ENCODE assay signal across 20 cellular contexts in the genomic region with DNA sequence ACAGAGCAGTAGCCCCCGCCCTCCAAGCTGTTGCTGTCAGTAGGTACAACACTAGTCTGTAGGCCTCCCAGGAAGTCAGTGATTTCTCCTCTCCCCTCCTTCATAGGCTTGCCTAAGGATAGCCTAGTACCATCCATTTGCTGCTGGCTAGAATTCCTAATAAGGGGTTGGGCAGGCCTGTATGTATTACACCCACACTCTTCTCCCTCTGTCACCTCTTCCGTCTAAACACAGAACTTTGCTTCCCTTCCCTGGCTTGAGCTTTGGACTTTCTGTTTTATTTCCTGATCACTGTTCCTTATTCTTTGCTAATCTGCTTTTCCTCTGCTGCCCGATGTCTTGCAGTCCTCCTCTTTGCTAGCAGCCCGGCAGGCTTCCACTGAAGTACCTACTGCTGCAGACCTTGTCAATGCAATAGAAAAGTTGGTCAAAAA.
DNase-seq lines count a peak whose midpoint lies in the region; ATAC-seq, FAIRE-seq and TF ChIP-seq lines count a peak whose summit lies in the region.
"Had no signal": no experiment of that assay in that cellular context is flagged by ENCODE, and none has a peak within 500 bp of the region (broad histone marks: within the 10 kb centered on the region; RNA-seq: fewer than 3 reads in every experiment).

No MANE protein-coding gene starts in this region.

- H3K27me3 ChIP-seq in heart right ventricle (no peaks in the 10 kb centered on the region), pancreas (no peaks in the 10 kb centered on the region)
- H3K27me3 ChIP-seq: vagina had no signal

- no peak overlapping the region for H3K4me3 Mint-ChIP-seq in MCF 10A (ENCODE audit: unreplicated experiment)
- H3K4me3 Mint-ChIP-seq: activated naive CD8-positive, alpha-beta T cell treated with anti-CD3 and anti-CD28 coated beads, Interleukin-2, amount 50 U/mL, for 24 hours; stimulated activated naive CD8-positive, alpha-beta T cell treated with anti-CD3 and anti-CD28 coated beads, Interleukin-15, amount 100 ng/mL, for 72 hours had no signal

- CTCF ChIA-PET in MCF 10A (lab: Yijun Ruan, JAX) = interaction anchor here (0.9 to 1.1 kb wide), 2 partner anchors 51 to 52 kb away, joined by 3 read pairs; no protein-coding TSS in a partner anchor

- no peak for DNase-seq in heart right ventricle
- DNase-seq in Right ventricle myocardium inferior (ENCODE audit: missing footprints) = no peak
- DNase-seq in left colon = peak; percentile 43 to 59
- no peak for DNase-seq in pancreas
- no peak for DNase-seq in glomerular visceral epithelial cell (ENCODE audit: extremely low spot score)
- DNase-seq in MCF 10A (ENCODE audit: unreplicated experiment) = no peak
- DNase-seq: activated CD4-positive, alpha-beta T cell treated with anti-CD3 and anti-CD28 coated beads for 1 hour; activated naive CD8-positive, alpha-beta T cell treated with anti-CD3 and anti-CD28 coated beads, Interleukin-2, amount 50 U/mL, for 24 hours; dermis blood vessel endothelial cell; foreskin keratinocyte; HCEC 1CT; MG63; PC-3; stimulated activated naive CD8-positive, alpha-beta T cell treated with anti-CD3 and anti-CD28 coated beads, Interleukin-15, amount 100 ng/mL, for 72 hours; T1000 had no signal

- H3K4me1 Mint-ChIP-seq in MCF 10A (ENCODE audit: insufficient read depth, unreplicated experiment) = no peaks in the 10 kb centered on the region

- H3K4me3 ChIP-seq in heart right ventricle (no peak overlapping the region), pancreas (no peak overlapping the region)
- H3K4me3 ChIP-seq: MG63, vagina had no signal

- WGBS in heart right ventricle, 2 donors = 68 to 73% methylated on average over 4 of the region's 4 CpGs
- WGBS in pancreas, 2 donors = 54 to 55% methylated on average over 4 of the region's 4 CpGs

- no peaks in the 10 kb centered on the region for H3K9me3 Mint-ChIP-seq in MCF 10A (ENCODE audit: unreplicated experiment)
- H3K9me3 Mint-ChIP-seq: activated naive CD8-positive, alpha-beta T cell treated with anti-CD3 and anti-CD28 coated beads, Interleukin-2, amount 50 U/mL, for 24 hours; stimulated activated naive CD8-positive, alpha-beta T cell treated with anti-CD3 and anti-CD28 coated beads, Interleukin-15, amount 100 ng/mL, for 72 hours had no signal

- H3K36me3 Mint-ChIP-seq in MCF 10A (ENCODE audit: insufficient read depth, unreplicated experiment) = no peaks in the 10 kb centered on the region
- H3K36me3 Mint-ChIP-seq: CD14-positive monocyte had no signal

- H3K27me3 Mint-ChIP-seq in MCF 10A (ENCODE audit: insufficient read depth, unreplicated experiment) = peaks cover 51% of the 10 kb centered on the region
- H3K27me3 Mint-ChIP-seq: activated naive CD8-positive, alpha-beta T cell treated with anti-CD3 and anti-CD28 coated beads, Interleukin-2, amount 50 U/mL, for 24 hours had no signal

- POLR2A ChIA-PET in MCF 10A (lab: Yijun Ruan, JAX) = no interaction called here

- H3K4me1 ChIP-seq in heart right ventricle = peaks cover 0 to 18% (median 0%) of the 10 kb centered on the region in 9 donors
- H3K4me1 ChIP-seq in pancreas = peaks cover 23 to 30% (median 25%) of the 10 kb centered on the region in 3 donors
- H3K4me1 ChIP-seq: foreskin keratinocyte, vagina had no signal

- TF ChIP-seq CTCF in heart right ventricle (IDR thresholded peaks at IDR 0.05) (no peak), pancreas (IDR thresholded peaks at IDR 0.05) (no peak), MCF 10A (IDR thresholded peaks at IDR 0.05; ENCODE audit: unreplicated experiment) (no peak)

- H3K27ac ChIP-seq in heart right ventricle = no peak overlapping the region
- H3K27ac ChIP-seq in pancreas = peak overlapping the region; percentile 0 to 81 (median 43)
- H3K27ac ChIP-seq: epithelial cell of prostate, foreskin keratinocyte, vagina had no signal

- BruUV-seq in MCF 10A (replicated peaks; lab: Mats Ljungman, UMichigan) = no TSS peak

- H3K9me3 ChIP-seq in heart right ventricle (no peaks in the 10 kb centered on the region), pancreas (no peaks in the 10 kb centered on the region)
- H3K9me3 ChIP-seq: MG63, vagina had no signal

- ATAC-seq in heart right ventricle (peak in 7 of 8 donors; percentile 42 to 65 (median 51)), Right ventricle myocardium inferior (no peak), left colon (peak; percentile 77), pancreas (peak; percentile 38 to 74 (median 56)), GM21360 (IDR thresholded peaks at IDR 0.05; ENCODE audit: unreplicated experiment) (no peak), GM21619 (IDR thresholded peaks at IDR 0.05; ENCODE audit: unreplicated experiment) (no peak)
- ATAC-seq: activated naive CD8-positive, alpha-beta T cell treated with anti-CD3 and anti-CD28 coated beads, Interleukin-2, amount 50 U/mL, for 24 hours; foreskin keratinocyte; PC-3; stimulated activated naive CD8-positive, alpha-beta T cell treated with anti-CD3 and anti-CD28 coated beads, Interleukin-15, amount 100 ng/mL, for 72 hours had no signal

- FAIRE-seq in pancreas (lab: Jason Lieb, UNC) = no peak

- H3K36me3 ChIP-seq in heart right ventricle = peaks cover 0 to 79% (median 11%) of the 10 kb centered on the region in 9 donors
- H3K36me3 ChIP-seq in pancreas = no peaks in the 10 kb centered on the region
- H3K36me3 ChIP-seq: MG63, vagina had no signal

- intact Hi-C loops in heart right ventricle (cut with DNase I) (no loop called here), Right ventricle myocardium inferior (cut with DNase I) (no loop called here), left colon (cut with DNase I, micrococcal nuclease) (no loop called here), pancreas (cut with DNase I) (no loop called here), MCF 10A (cut with micrococcal nuclease) (no loop called here)

- no peak overlapping the region for H3K27ac Mint-ChIP-seq in MCF 10A (ENCODE audit: low read depth, unreplicated experiment)
- H3K27ac Mint-ChIP-seq: activated naive CD8-positive, alpha-beta T cell treated with anti-CD3 and anti-CD28 coated beads, Interleukin-2, amount 50 U/mL, for 24 hours; CD14-positive monocyte; stimulated activated naive CD8-positive, alpha-beta T cell treated with anti-CD3 and anti-CD28 coated beads, Interleukin-15, amount 100 ng/mL, for 72 hours had no signal

Comparison
In these comparisons a context has a peak if more than half of its experiments do, and no peak if none do; other contexts are left out.
1. ATAC-seq: peak in heart right ventricle (7 of 8), left colon (single experiment) and pancreas (4 of 4); none in Right ventricle myocardium inferior (single experiment), GM21360 (single experiment) and GM21619 (single experiment).
2. DNase-seq: peak in left colon (2 of 2); none in heart right ventricle (0 of 2), Right ventricle myocardium inferior (single experiment), pancreas (0 of 6), glomerular visceral epithelial cell (single experiment) and MCF 10A (single experiment).
3. H3K27ac ChIP-seq: peak in pancreas (4 of 4); none in heart right ventricle (0 of 10).